28 cellular contexts compared by ENCODE assay signal in the genomic region with DNA sequence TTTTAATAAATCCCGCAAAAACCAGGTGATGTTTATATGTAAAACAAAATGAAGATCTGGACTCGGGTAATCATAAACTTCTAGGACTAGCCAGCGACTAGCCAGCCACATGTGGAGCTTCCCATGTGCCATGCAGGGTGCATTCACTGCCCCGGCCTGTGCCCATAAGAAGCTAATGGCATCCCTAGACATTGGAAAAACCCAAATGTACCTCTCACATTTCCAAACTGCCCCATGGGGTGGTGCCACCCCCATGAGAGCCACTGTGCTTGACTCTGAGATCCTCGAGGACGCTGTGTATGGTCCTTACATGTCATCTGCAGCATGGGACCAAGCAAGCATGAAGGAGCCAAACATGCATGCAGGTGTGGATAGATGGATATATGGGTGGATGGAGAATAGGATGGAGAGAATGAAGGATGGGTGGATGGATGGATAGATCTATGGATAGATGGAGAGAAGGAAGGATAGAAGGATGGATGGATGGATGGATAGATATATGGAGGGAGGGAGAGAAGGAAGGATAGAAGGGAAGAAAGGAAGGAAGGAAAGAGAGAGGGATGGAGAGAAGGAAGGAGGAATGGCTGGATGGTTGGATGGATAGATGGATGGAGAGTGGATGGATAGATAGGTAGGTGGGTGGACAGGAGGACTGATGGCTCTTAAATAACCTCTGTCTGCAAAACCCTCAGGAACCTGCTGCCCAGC.
"Had no signal": no experiment of that assay in that cellular context is flagged by ENCODE, and none has a peak within 500 bp of the region (broad histone marks: within the 10 kb centered on the region; RNA-seq: fewer than 3 reads in every experiment).

No MANE protein-coding gene starts in this region.

- H3K27me3 ChIP-seq: ascending aorta, breast epithelium, foreskin keratinocyte, gastrocnemius medialis had no signal

- FAIRE-seq: colon had no signal

- H3K27ac ChIP-seq: ascending aorta, breast epithelium, esophagus muscularis mucosa, foreskin keratinocyte, gastrocnemius medialis, heart left ventricle had no signal

- H3K36me3 ChIP-seq: ascending aorta, breast epithelium, esophagus muscularis mucosa, gastrocnemius medialis, heart left ventricle had no signal

- H3K4me1 ChIP-seq: ascending aorta, breast epithelium, esophagus muscularis mucosa, foreskin keratinocyte, gastrocnemius medialis, heart left ventricle had no signal

- H3K9me3 ChIP-seq: ascending aorta, breast epithelium, esophagus muscularis mucosa, gastrocnemius medialis, heart left ventricle had no signal

- H3K4me3 ChIP-seq: ascending aorta, breast epithelium, esophagus muscularis mucosa, gastrocnemius medialis, heart left ventricle had no signal

- DNase-seq: activated CD4-positive, alpha-beta memory T cell treated with anti-CD3 and anti-CD28 coated beads for 36 hours; activated CD4-positive, alpha-beta T cell treated with anti-CD3 and anti-CD28 coated beads for 36 hours; activated CD4-positive, alpha-beta T cell treated with anti-CD3 and anti-CD28 coated beads, Interleukin-2, amount 10 ng/mL, durations not matched to agents 24 days and 14 days; activated CD4-positive, CD25-positive, alpha-beta regulatory T cell; activated CD4-positive, CD25-positive, alpha-beta regulatory T cell treated with anti-CD3 and anti-CD28 coated beads, Interleukin-2, amount 50 U/mL, for 72 hours; activated CD8-positive, alpha-beta memory T cell treated with anti-CD3 and anti-CD28 coated beads, Interleukin-2, amount 10 ng/mL, durations not matched to agents 7 days and 5 days; activated CD8-positive, alpha-beta memory T cell treated with anti-CD3 and anti-CD28 coated beads, Interleukin-2, amount 50 U/mL, for 4 hours; activated CD8-positive, alpha-beta T cell treated with anti-CD3 and anti-CD28 coated beads, Interleukin-2, amount 10 ng/mL, durations not matched to agents 7 days and 5 days; activated gamma-delta T cell; activated naive CD4-positive, alpha-beta T cell; activated naive CD4-positive, alpha-beta T cell treated with anti-CD3 and anti-CD28 coated beads, Interleukin-2, amount 10 ng/mL, durations not matched to agents 7 days and 5 days; activated naive CD8-positive, alpha-beta T cell treated with anti-CD3 and anti-CD28 coated beads, Interleukin-2, amount 10 ng/mL, durations not matched to agents 7 days and 5 days; activated T-cell treated with anti-CD3 and anti-CD28 coated beads, Interleukin-2, amount 50 U/mL, for 1 hour; activated T-cell treated with anti-CD3 and anti-CD28 coated beads, Interleukin-2, amount 50 U/mL, for 72 hours; cortex of kidney; dermis blood vessel endothelial cell; effector CD4-positive, alpha-beta T cell; effector memory CD8-positive, alpha-beta T cell; erythroblast; foreskin keratinocyte; gastrocnemius medialis; glutamatergic neuron; heart left ventricle; T-helper 2 cell had no signal
